In the genomic region with DNA sequence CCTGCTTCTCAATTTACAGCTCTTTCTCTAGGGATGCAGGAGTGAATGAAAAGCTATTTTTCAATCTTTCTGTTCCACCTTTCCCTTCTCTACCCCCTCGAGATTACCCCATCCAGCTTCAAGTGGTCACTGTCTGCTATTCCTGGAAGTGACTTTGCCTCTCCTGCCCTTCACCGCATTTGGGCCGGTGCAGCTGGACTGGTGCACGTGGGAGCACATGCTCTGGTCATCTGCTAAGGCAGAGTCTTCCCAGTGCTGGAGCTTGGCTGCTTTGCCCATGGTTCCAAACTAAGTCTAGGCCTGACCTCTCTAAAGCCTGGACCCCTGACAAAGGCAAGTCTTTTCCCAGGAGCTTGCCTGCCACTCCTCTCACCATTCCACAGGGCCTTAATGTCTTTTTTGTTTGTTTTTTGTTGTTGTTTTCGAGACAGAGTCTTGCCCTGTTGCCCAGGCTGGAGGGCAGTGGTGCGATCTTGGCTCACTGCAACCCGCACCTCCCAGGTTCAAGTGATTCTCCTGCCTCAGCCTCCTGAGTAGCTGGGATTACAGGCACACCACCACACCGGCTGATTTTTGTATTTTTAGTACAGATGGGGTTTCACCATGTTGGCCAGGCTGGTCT, we compare ENCODE assay signal across 13 cellular contexts.
"Had no signal": no experiment of that assay in that cellular context is flagged by ENCODE, and none has a peak within 500 bp of the region (broad histone marks: within the 10 kb centered on the region; RNA-seq: fewer than 3 reads in every experiment).

No MANE protein-coding gene starts in this region.

- H3K4me1 Mint-ChIP-seq: activated naive CD8-positive, alpha-beta T cell treated with anti-CD3 and anti-CD28 coated beads, Interleukin-2, amount 10 ng/mL, durations not matched to agents 7 days and 5 days; memory B cell; stimulated activated effector memory CD8-positive, alpha-beta T cell treated with anti-CD3 and anti-CD28 coated beads, Interleukin-12 subunit alpha, Interleukin-12 subunit beta, amount 100 ng/mL, for 72 hours had no signal

- H3K27me3 Mint-ChIP-seq: activated naive CD8-positive, alpha-beta T cell treated with anti-CD3 and anti-CD28 coated beads, Interleukin-2, amount 10 ng/mL, durations not matched to agents 7 days and 5 days; memory B cell; progenitor cell of endocrine pancreas had no signal

- ATAC-seq: stimulated activated effector memory CD8-positive, alpha-beta T cell treated with anti-CD3 and anti-CD28 coated beads, Interleukin-12 subunit alpha, Interleukin-12 subunit beta, amount 100 ng/mL, for 72 hours had no signal

- H3K27ac ChIP-seq: tibial artery had no signal

- H3K36me3 Mint-ChIP-seq: stimulated activated effector memory CD8-positive, alpha-beta T cell treated with anti-CD3 and anti-CD28 coated beads, Interleukin-12 subunit alpha, Interleukin-12 subunit beta, amount 100 ng/mL, for 72 hours had no signal

- H3K9me3 Mint-ChIP-seq: activated naive CD8-positive, alpha-beta T cell treated with anti-CD3 and anti-CD28 coated beads, Interleukin-2, amount 10 ng/mL, durations not matched to agents 7 days and 5 days; activated T-helper 1 cell treated with anti-CD3 and anti-CD28 coated beads, Interleukin-12 subunit alpha, Interleukin-12 subunit beta, Interleukin-2, Interleukin-4 antibody, amounts not matched to agents 30 ng/mL and 10 ng/mL and 1 ng/mL, durations not matched to agents 14 hours and 24 hours and 36 hours; nephron; stimulated activated effector memory CD8-positive, alpha-beta T cell treated with anti-CD3 and anti-CD28 coated beads, Interleukin-12 subunit alpha, Interleukin-12 subunit beta, amount 100 ng/mL, for 72 hours; T-helper 2 cell treated with Interferon-gamma antibody and Interleukin-4, amounts not matched to agents 5 μg/mL and 100 μg/mL, for 36 hours had no signal

- H3K27me3 ChIP-seq: tibial artery had no signal

- H3K4me3 ChIP-seq: tibial artery had no signal

- H3K4me3 Mint-ChIP-seq: activated naive CD8-positive, alpha-beta T cell treated with anti-CD3 and anti-CD28 coated beads, Interleukin-2, amount 10 ng/mL, durations not matched to agents 7 days and 5 days; activated T-helper 1 cell treated with anti-CD3 and anti-CD28 coated beads, Interleukin-12 subunit alpha, Interleukin-12 subunit beta, Interleukin-2, Interleukin-4 antibody, amounts not matched to agents 30 ng/mL and 10 ng/mL and 1 ng/mL, durations not matched to agents 14 hours and 24 hours and 36 hours; endodermal cell; memory B cell; nephron; stimulated activated effector memory CD8-positive, alpha-beta T cell treated with anti-CD3 and anti-CD28 coated beads, Interleukin-12 subunit alpha, Interleukin-12 subunit beta, amount 100 ng/mL, for 72 hours; T-helper 2 cell treated with Interferon-gamma antibody and Interleukin-4, amounts not matched to agents 5 μg/mL and 100 μg/mL, for 36 hours had no signal

- H3K27ac Mint-ChIP-seq: activated naive CD8-positive, alpha-beta T cell treated with anti-CD3 and anti-CD28 coated beads, Interleukin-2, amount 10 ng/mL, durations not matched to agents 7 days and 5 days; activated T-helper 1 cell treated with anti-CD3 and anti-CD28 coated beads, Interleukin-12 subunit alpha, Interleukin-12 subunit beta, Interleukin-2, Interleukin-4 antibody, amounts not matched to agents 30 ng/mL and 10 ng/mL and 1 ng/mL, durations not matched to agents 14 hours and 24 hours and 36 hours; endodermal cell; memory B cell; nephron; progenitor cell of endocrine pancreas; stimulated activated effector memory CD8-positive, alpha-beta T cell treated with anti-CD3 and anti-CD28 coated beads, Interleukin-12 subunit alpha, Interleukin-12 subunit beta, amount 100 ng/mL, for 72 hours; T-helper 2 cell treated with Interferon-gamma antibody and Interleukin-4, amounts not matched to agents 5 μg/mL and 100 μg/mL, for 36 hours had no signal

- DNase-seq: activated CD4-positive, alpha-beta T cell treated with anti-CD3 and anti-CD28 coated beads, Interleukin-2, amount 50 U/mL, for 1 hour; activated naive CD8-positive, alpha-beta T cell treated with anti-CD3 and anti-CD28 coated beads, Interleukin-2, amount 10 ng/mL, durations not matched to agents 7 days and 5 days; endodermal cell; occipital lobe; stimulated activated CD4-positive, alpha-beta T cell treated with anti-CD3 and anti-CD28 coated beads, Interleukin-12 subunit alpha, Interleukin-12 subunit beta, amount 100 ng/mL, for 4 hours; stimulated activated CD4-positive, alpha-beta T cell treated with anti-CD3 and anti-CD28 coated beads, Interleukin-2, amount 100 ng/mL, for 24 hours; tibial artery had no signal
